ENCODE assay signal across 10 cellular contexts in genomic region chr10:133422821-133423771, GRCh38. TPM values are rescaled to one million over a fixed set of nuclear protein-coding genes. Genes with fewer than 3 reads are reported as not detected.
DNase-seq lines count a peak whose midpoint lies in the region; ATAC-seq and TF ChIP-seq lines count a peak whose summit lies in the region.
"Had no signal": no experiment of that assay in that cellular context is flagged by ENCODE, and none has a peak within 500 bp of the region (broad histone marks: within the 10 kb centered on the region; RNA-seq: fewer than 3 reads in every experiment).

No MANE protein-coding gene starts in this region.

- peaks cover 9% of the 10 kb centered on the region; the same call in 1 of the 3 replicates for H3K36me3 Mint-ChIP-seq in GM23338 (ENCODE audit: low read depth)
- H3K36me3 Mint-ChIP-seq in central memory CD8-positive, alpha-beta T cell (ENCODE audit: insufficient read depth), result peaks cover 7% of the 10 kb centered on the region

- H4K20me1 ChIP-seq in GM23338 (replicated peaks; ENCODE audit: insufficient read depth), result no peaks in the 10 kb centered on the region; the same call in 1 of the 2 replicates
- no peaks in the 10 kb centered on the region for H4K20me1 ChIP-seq in MM.1S (ENCODE audit: insufficient read depth, low read length)

- H3K36me3 ChIP-seq in GM23338 (ENCODE audit: insufficient read depth), result no peaks in the 10 kb centered on the region
- no peaks in the 10 kb centered on the region for H3K36me3 ChIP-seq in MM.1S (replicated peaks; ENCODE audit: insufficient read depth, low read length)

- H3K9me2 ChIP-seq in GM23338 (ENCODE audit: insufficient read depth) (no peaks in the 10 kb centered on the region), MM.1S (replicated peaks; ENCODE audit: insufficient read depth, low read length) (no peaks in the 10 kb centered on the region)

- H2AFZ ChIP-seq in GM23338 (no peak overlapping the region), MM.1S (ENCODE audit: low read length) (no peak overlapping the region)

- ATAC-seq in GM23338, result peak; percentile 16
- ATAC-seq in central memory CD8-positive, alpha-beta T cell (replicated peaks; ENCODE audit: extremely low read depth, poor library complexity, severe bottlenecking), result no peak
- ATAC-seq in GM18907 (IDR thresholded peaks at IDR 0.05; ENCODE audit: unreplicated experiment), result no peak

- H3K27me3 ChIP-seq in GM23338 (ENCODE audit: insufficient read depth) (peaks cover 22% of the 10 kb centered on the region), MM.1S (replicated peaks; ENCODE audit: insufficient read depth, low read length) (no peaks in the 10 kb centered on the region)

- H3K4me3 Mint-ChIP-seq in GM23338, result peak overlapping the region; percentile 60; the same call in 2 of the 3 replicates
- H3K4me3 Mint-ChIP-seq in central memory CD8-positive, alpha-beta T cell, result peak overlapping the region; percentile 25

- H3K79me2 ChIP-seq in GM23338 (replicated peaks; ENCODE audit: insufficient read depth) (no peaks in the 10 kb centered on the region), MM.1S (ENCODE audit: low read length) (no peaks in the 10 kb centered on the region)

- H3K4me1 ChIP-seq in GM23338 (ENCODE audit: insufficient read depth), result no peaks in the 10 kb centered on the region
- H3K4me1 ChIP-seq in MM.1S (ENCODE audit: low read length), result no peaks in the 10 kb centered on the region

- no peak overlapping the region for H3K9ac ChIP-seq in MM.1S (ENCODE audit: low read length)

- peaks cover 1% of the 10 kb centered on the region for H3K9me3 Mint-ChIP-seq in GM23338
- H3K9me3 Mint-ChIP-seq in central memory CD8-positive, alpha-beta T cell, result no peaks in the 10 kb centered on the region

- peaks cover 21% of the 10 kb centered on the region for H3K27me3 Mint-ChIP-seq in GM23338 (ENCODE audit: insufficient read depth, low read depth, poor library complexity)
- H3K27me3 Mint-ChIP-seq in central memory CD8-positive, alpha-beta T cell, result no peaks in the 10 kb centered on the region

- no peak overlapping the region for H3K27ac Mint-ChIP-seq in GM23338
- no peak overlapping the region for H3K27ac Mint-ChIP-seq in central memory CD8-positive, alpha-beta T cell (ENCODE audit: low read depth)

- H3K9me3 ChIP-seq in MM.1S (replicated peaks; ENCODE audit: insufficient read depth, low read length), result no peaks in the 10 kb centered on the region

- H3F3A ChIP-seq in GM23338 (replicated peaks; ENCODE audit: low read depth) (0 out of 2 replicates have a peak, but pooled peaks cover 2% of the 10 kb centered on the region), MM.1S (ENCODE audit: insufficient read depth, low read length) (no peaks in the 10 kb centered on the region)

- H3K4me3 ChIP-seq in AG04449 (ENCODE audit: low read depth, low read length) (peak overlapping the region; percentile 27), GM23338 (peak overlapping the region; percentile 50), MM.1S (ENCODE audit: low read length) (no peak overlapping the region)

- no peaks in the 10 kb centered on the region for H3K4me1 Mint-ChIP-seq in GM23338
- H3K4me1 Mint-ChIP-seq in central memory CD8-positive, alpha-beta T cell, result peaks cover 6% of the 10 kb centered on the region

- H3K27ac ChIP-seq in GM23338 (ENCODE audit: low read depth), result no peak overlapping the region
- H3K27ac ChIP-seq in MM.1S (ENCODE audit: low read length), result no peak overlapping the region

- TF ChIP-seq CTCF in AG04449 (IDR thresholded peaks at IDR 0.05; ENCODE audit: insufficient read depth, low read length, missing control alignments), result no peak
- TF ChIP-seq CTCF in GM23338 (conservative IDR thresholded peaks at IDR 0.05; ENCODE audit: low read depth in 2 of 2), result no peak
- TF ChIP-seq CTCF in MM.1S (IDR thresholded peaks at IDR 0.05; ENCODE audit: low read length), result no peak

- DNase-seq in AG04449 (ENCODE audit: low read depth, low spot score), result no peak
- peak; percentile 31 for DNase-seq in GM23338 (ENCODE audit: low spot score)
- no peak for DNase-seq in central memory CD8-positive, alpha-beta T cell (ENCODE audit: low spot score in 2 of 2)
- DNase-seq in mesenteric fat pad (ENCODE audit: low spot score), result peak; percentile 84
- no peak for DNase-seq in pons (ENCODE audit: low spot score)
- DNase-seq in stimulated activated CD4-positive, alpha-beta T cell treated with anti-CD3 and anti-CD28 coated beads, Interleukin-4, amount 100 ng/mL, for 1 hour, result no peak
- DNase-seq in MM.1S, result no peak
- DNase-seq: activated gamma-delta T cell, NCI-H2029 treated with DMSO at 0.1 percent for 48 hours had no signal

- H3K4me2 ChIP-seq in GM23338 (peak overlapping the region; percentile 74), MM.1S (ENCODE audit: low read depth, low read length) (no peak overlapping the region)

- CTCF ChIA-PET in AG04449 (lab: Yijun Ruan, JAX), result interaction anchor here (1.6 kb wide), 1 partner anchor 94 kb away, joined by 5 read pairs; no protein-coding TSS in a partner anchor

- POLR2A ChIA-PET in AG04449 (lab: Yijun Ruan, JAX), result no interaction called here

TF ChIP-seq in GM23338, 12 proteins besides CTCF, POLR2A, EP300 and RAD21:
- peak; percentile 43 for TF ChIP-seq POLR2AphosphoS5 (IDR thresholded peaks at IDR 0.05; ENCODE audit: low read depth)
- no peak for TF ChIP-seq JUNB (IDR thresholded peaks at IDR 0.05; ENCODE audit: unreplicated experiment)
- TF ChIP-seq EZH2phosphoT487 (IDR thresholded peaks at IDR 0.05; ENCODE audit: unreplicated experiment), result no peak
- no peak for TF ChIP-seq ETS1 (IDR thresholded peaks at IDR 0.05)
- TF ChIP-seq EZH2 (IDR thresholded peaks at IDR 0.05; ENCODE audit: low read depth, unreplicated experiment), result peak; percentile 19

RNA-seq across cellular contexts. Expression of gene SPRN, which starts 1.3 kb away (rescaled TPM):
- total RNA-seq in GM23338 (2014; rRNA removed; shearing (Covaris generic)), result 0.31 TPM in 1 of 2 replicates, not detected in the other
- polyA plus RNA-seq in GM23338 (2016; fragmentation: Nextera tagmentation; extraction: Ambion mirVana), result 0.31 and 0.59 TPM in 2 replicates
- total RNA-seq in mesenteric fat pad, result not detected

RNA-seq across cellular contexts. Expression of gene MTG1, which starts 29.1 kb away (rescaled TPM):
- 35.3 and 45.7 TPM in 2 replicates for total RNA-seq in GM23338 (2014; rRNA removed; shearing (Covaris generic))
- 68.6 and 70.8 TPM in 2 replicates for polyA plus RNA-seq in GM23338 (2016; fragmentation: Nextera tagmentation; extraction: Ambion mirVana)
- 33.3 TPM for total RNA-seq in mesenteric fat pad

RNA-seq across cellular contexts. Expression of gene SCART1, which starts 30.6 kb away (rescaled TPM):
- 0.19 and 0.59 TPM in 2 replicates for total RNA-seq in GM23338 (2014; rRNA removed; shearing (Covaris generic))
- polyA plus RNA-seq in GM23338 (2016; fragmentation: Nextera tagmentation; extraction: Ambion mirVana), result not detected in 2 replicates
- total RNA-seq in mesenteric fat pad, result 3.3 TPM

RNA-seq across cellular contexts. Expression of gene PAOX, which starts 44.0 kb away (rescaled TPM):
- total RNA-seq in GM23338 (2014; rRNA removed; shearing (Covaris generic)), result 8.7 and 8.8 TPM in 2 replicates
- polyA plus RNA-seq in GM23338 (2016; fragmentation: Nextera tagmentation; extraction: Ambion mirVana), result 4.1 and 6.1 TPM in 2 replicates
- 3.6 TPM for total RNA-seq in mesenteric fat pad

RNA-seq across cellular contexts. Expression of gene ECHS1, which starts 49.9 kb away (rescaled TPM):
- total RNA-seq in GM23338 (2014; rRNA removed; shearing (Covaris generic)), result 87.8 and 92.1 TPM in 2 replicates
- polyA plus RNA-seq in GM23338 (2016; fragmentation: Nextera tagmentation; extraction: Ambion mirVana), result 120 and 127 TPM in 2 replicates
- total RNA-seq in mesenteric fat pad, result 188 TPM

Comparison
In these comparisons a context has a peak if more than half of its experiments do, and no peak if none do; other contexts are left out.
1. DNase-seq: peak in GM23338 (single experiment) and mesenteric fat pad (single experiment); none in AG04449 (single experiment), central memory CD8-positive, alpha-beta T cell (0 of 2), pons (single experiment), stimulated activated CD4-positive, alpha-beta T cell treated with anti-CD3 and anti-CD28 coated beads, Interleukin-4, amount 100 ng/mL, for 1 hour (single experiment) and MM.1S (single experiment).